7 cellular contexts compared by ENCODE assay signal in the genomic region with DNA sequence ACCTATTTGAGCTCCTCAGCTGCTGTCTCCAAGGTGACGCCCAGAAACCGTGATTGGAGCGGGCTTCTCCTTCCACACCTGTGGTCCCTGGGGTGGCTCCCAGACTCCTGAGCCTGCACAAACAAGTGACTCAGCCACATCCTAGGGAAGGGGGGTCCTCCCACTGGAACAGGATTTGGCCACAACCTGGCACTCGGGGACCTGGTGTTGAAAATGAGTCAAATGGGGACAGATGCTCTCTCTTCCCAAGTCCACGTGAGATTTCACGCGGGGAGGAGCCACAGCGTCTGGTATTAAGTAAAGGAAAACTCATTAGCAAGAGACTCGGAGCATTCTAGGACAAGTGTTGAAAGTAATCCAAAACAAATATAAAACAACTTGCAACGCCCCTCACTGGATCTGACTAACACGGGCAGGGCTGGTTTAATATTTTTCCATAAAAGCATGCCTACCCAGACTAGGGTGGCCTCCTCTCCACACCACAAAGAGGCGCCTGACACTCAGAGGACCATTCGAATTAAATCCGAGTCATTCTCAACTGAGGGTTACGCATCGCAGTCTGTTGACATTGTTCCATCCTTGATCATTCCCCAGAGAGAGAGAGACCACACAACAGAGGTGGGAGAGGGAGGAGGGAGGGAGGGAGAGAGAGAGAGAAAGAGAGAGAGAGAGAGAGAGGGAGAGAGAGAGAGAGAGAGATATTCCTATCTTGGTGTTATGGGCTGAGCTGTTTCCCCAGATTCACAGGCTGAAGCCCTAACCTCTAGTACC.
DNase-seq lines count a peak whose midpoint lies in the region; ATAC-seq, FAIRE-seq and TF ChIP-seq lines count a peak whose summit lies in the region.

No MANE protein-coding gene starts in this region.

- peak; percentile 100 for DNase-seq in LHCN-M2 (ENCODE audit: low read depth)
- peak; percentile 94 for DNase-seq in kidney
- peak in 1 of 2 donors; percentile 78 for DNase-seq in upper lobe of left lung
- DNase-seq in stimulated activated CD4-positive, alpha-beta T cell treated with anti-CD3 and anti-CD28 coated beads, Interleukin-15, amount 100 ng/mL, for 24 hours, result no peak
- DNase-seq in SW 1271 (lab: John Stamatoyannopoulos, UW), result no peak
- DNase-seq in T-helper 2 cell, result no peak

- intact Hi-C loops in kidney (cut with DNase I), result no loop called here

- no peaks in the 10 kb centered on the region for H3K27me3 ChIP-seq in upper lobe of left lung

- ATAC-seq in upper lobe of left lung (ENCODE audit: low FRiP score in 2 of 2), result peak; percentile 78 to 87

- TF ChIP-seq CTCF in kidney (IDR thresholded peaks at IDR 0.05; ENCODE audit: borderline replicate concordance, extremely low read depth, insufficient read depth), result no peak
- TF ChIP-seq CTCF in upper lobe of left lung (IDR thresholded peaks at IDR 0.05), result peak in 1 of 6 experiments; percentile 15

- H3K4me1 ChIP-seq in kidney (ENCODE audit: control insufficient read depth in 1 of 2, insufficient read depth in 1 of 2, low read depth in 1 of 2, low read length in 2 of 2) (peaks cover 11 to 13% of the 10 kb centered on the region in 2 donors), upper lobe of left lung (peaks cover 26 to 57% (median 49%) of the 10 kb centered on the region in 4 donors)

- H3K27ac ChIP-seq in angular gyrus (ENCODE audit: low read depth, low read length) (peak overlapping the region; percentile 14), kidney (ENCODE audit: low read depth in 2 of 2, low read length in 2 of 2) (peak overlapping the region; percentile 36 to 57), upper lobe of left lung (peak overlapping the region; percentile 48 to 68 (median 58))

- H3K4me3 ChIP-seq in kidney (ENCODE audit: low read length in 2 of 2), result no peak overlapping the region
- no peak overlapping the region for H3K4me3 ChIP-seq in upper lobe of left lung

- H3K9me3 ChIP-seq in kidney (ENCODE audit: control insufficient read depth in 1 of 2, low read length in 2 of 2) (no peaks in the 10 kb centered on the region), upper lobe of left lung (no peaks in the 10 kb centered on the region)

- 50 to 64% methylated on average over 13 to 16 of the region's 16 CpGs for WGBS in upper lobe of left lung, 2 donors

- FAIRE-seq in kidney (lab: Jason Lieb, UNC), result no peak

- TF ChIP-seq POLR2A in upper lobe of left lung (IDR thresholded peaks at IDR 0.05), result no peak

- no peak for TF ChIP-seq EP300 in upper lobe of left lung (IDR thresholded peaks at IDR 0.05)

- H3K9ac ChIP-seq in kidney (ENCODE audit: low read length in 2 of 2), result peak overlapping the region in 1 of 2 donors; percentile 28

- H3K36me3 ChIP-seq in kidney (ENCODE audit: control insufficient read depth in 1 of 2, insufficient read depth in 2 of 2, low read length in 2 of 2) (no peaks in the 10 kb centered on the region), upper lobe of left lung (no peaks in the 10 kb centered on the region)

Comparison
In these comparisons a context has a peak if more than half of its experiments do, and no peak if none do; other contexts are left out.
1. DNase-seq: peak in LHCN-M2 (single experiment) and kidney (single experiment); none in stimulated activated CD4-positive, alpha-beta T cell treated with anti-CD3 and anti-CD28 coated beads, Interleukin-15, amount 100 ng/mL, for 24 hours (single experiment), SW 1271 (0 of 2) and T-helper 2 cell (0 of 5).
2. Peak in every context shown above with its lines, with median percentiles within 50 percentile points of each other: H3K27ac ChIP-seq.